In the genomic region with DNA sequence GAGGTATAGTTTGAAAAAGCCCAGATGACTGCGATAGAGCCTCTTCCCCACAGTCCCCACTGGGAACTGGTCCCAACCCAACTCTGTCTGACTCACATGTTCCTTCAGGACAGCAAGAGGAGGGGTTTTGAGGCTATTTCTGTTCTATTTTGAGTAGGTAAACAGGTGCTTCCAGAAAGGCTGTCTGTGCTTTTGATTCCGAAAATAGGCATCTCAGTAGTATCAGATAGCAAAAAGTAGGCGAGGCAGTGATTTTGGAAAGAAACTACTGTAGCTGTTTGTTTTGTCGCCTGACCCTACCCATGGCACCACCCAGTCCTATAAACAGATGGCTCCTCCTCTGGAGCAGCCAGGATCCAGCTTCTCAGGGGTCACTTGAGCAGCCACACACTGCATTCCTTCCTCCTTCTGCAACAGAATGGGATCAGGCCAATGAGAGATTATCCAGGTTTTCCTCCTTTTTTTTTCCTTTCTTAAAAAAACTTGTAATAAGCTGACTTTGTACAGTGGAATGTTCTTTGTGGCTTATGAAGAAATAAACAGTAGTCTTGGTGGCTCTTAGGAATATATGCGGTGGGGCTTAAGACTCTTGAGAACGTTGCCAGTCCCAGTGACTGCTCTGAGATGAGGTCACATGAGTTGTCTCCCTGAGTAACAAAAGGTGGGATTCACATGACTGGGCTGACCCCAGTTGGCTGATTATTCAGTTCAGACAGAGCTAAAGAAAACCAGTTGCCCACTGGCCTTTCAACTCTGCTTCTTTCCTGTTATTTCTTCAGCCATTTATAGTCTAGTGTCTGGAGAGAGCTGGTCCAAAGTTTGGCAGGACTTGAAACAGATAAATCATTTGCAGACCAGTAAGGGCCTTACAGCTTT, we compare ENCODE assay signal across 10 cellular contexts.
DNase-seq lines count a peak whose midpoint lies in the region; ATAC-seq and TF ChIP-seq lines count a peak whose summit lies in the region.
"Had no signal": no experiment of that assay in that cellular context is flagged by ENCODE, and none has a peak within 500 bp of the region (broad histone marks: within the 10 kb centered on the region; RNA-seq: fewer than 3 reads in every experiment).

No MANE protein-coding gene starts in this region.

- H3K4me2 ChIP-seq in mammary epithelial cell (ENCODE audit: insufficient read depth, low read depth, low read length): peak overlapping the region; percentile 24

- H3K9me3 ChIP-seq in mammary epithelial cell (replicated peaks; ENCODE audit: insufficient read depth, low read length) (no peaks in the 10 kb centered on the region), tibial artery (no peaks in the 10 kb centered on the region)

- no peaks in the 10 kb centered on the region for H3K79me2 ChIP-seq in mammary epithelial cell (ENCODE audit: insufficient read depth, low read length)

- H2AFZ ChIP-seq in mammary epithelial cell (ENCODE audit: low read depth, low read length): no peak overlapping the region

- intact Hi-C loops in mammary epithelial cell (cut with micrococcal nuclease) (no loop called here), tibial artery (cut with DNase I; ENCODE audit: low total_unique reads) (no loop called here), posterior cingulate gyrus (cut with DNase I) (no loop called here)

- no TSS peak for BruUV-seq in mammary epithelial cell (replicated peaks; lab: Mats Ljungman, UMichigan)

- CTCF ChIA-PET in mammary epithelial cell (lab: Charles Lee; ENCODE audit: low non-redundant PET): no interaction called here

- H3K9ac ChIP-seq in mammary epithelial cell (ENCODE audit: insufficient read depth, low read length): no peak overlapping the region

- H3K4me3 ChIP-seq in mammary epithelial cell (replicated peaks in 1 of 3; ENCODE audit: insufficient read depth in 1 of 3, low read depth in 2 of 3, low read length in 3 of 3): no peak overlapping the region
- peak overlapping the region in 1 of 2 donors; percentile 19 for H3K4me3 ChIP-seq in tibial artery
- H3K4me3 ChIP-seq: SK-N-MC had no signal

- H3K27ac ChIP-seq in mammary epithelial cell (ENCODE audit: insufficient read depth, low read depth, low read length) (no peak overlapping the region), layer of hippocampus (ENCODE audit: low read depth, low read length) (peak overlapping the region; percentile 31), tibial artery (peak overlapping the region; percentile 63 to 80)
- H3K27ac ChIP-seq: SK-N-MC had no signal

- peaks cover 14% of the 10 kb centered on the region for H3K4me1 ChIP-seq in mammary epithelial cell (ENCODE audit: insufficient read depth, low read length)
- H3K4me1 ChIP-seq in tibial artery: peaks cover 0 to 33% (median 12%) of the 10 kb centered on the region in 4 donors

- dilution Hi-C loops in mammary epithelial cell (cut with HindIII; ENCODE audit: low sequenced_read_pairs): no loop called here

- peaks cover 2% of the 10 kb centered on the region for H3K27me3 ChIP-seq in mammary epithelial cell (ENCODE audit: insufficient read depth, low read length)
- no peaks in the 10 kb centered on the region for H3K27me3 ChIP-seq in layer of hippocampus (ENCODE audit: control insufficient read depth, insufficient read depth, low read length)
- no peaks in the 10 kb centered on the region for H3K27me3 ChIP-seq in tibial artery

- 65% methylated on average over 6 of the region's 6 CpGs for WGBS in mammary epithelial cell (ENCODE audit: low coverage, missing lambda C conversion rate)

- no peaks in the 10 kb centered on the region for H4K20me1 ChIP-seq in mammary epithelial cell (ENCODE audit: insufficient read depth, low read length)

- H3K36me3 ChIP-seq in mammary epithelial cell (ENCODE audit: insufficient read depth, low read length): no peaks in the 10 kb centered on the region
- no peaks in the 10 kb centered on the region for H3K36me3 ChIP-seq in tibial artery

- in situ Hi-C loops in mammary epithelial cell (cut with MboI; ENCODE audit: low sequenced_read_pairs in 2 of 2): no loop called here

- TF ChIP-seq CTCF in mammary epithelial cell (conservative IDR thresholded peaks at IDR 0.05 in 1 of 2, IDR thresholded peaks at IDR 0.05 in 1 of 2; ENCODE audit: extremely low read depth in 1 of 2, insufficient read depth in 1 of 2, low read depth in 1 of 2, low read length in 2 of 2) (no peak), tibial artery (IDR thresholded peaks at IDR 0.05) (no peak)

- DNase-seq in HS-5 (ENCODE audit: low read depth) (peak; percentile 96), mammary epithelial cell (peak; percentile 77), tibial artery (peak; percentile 45 to 76), CD1c-positive myeloid dendritic cell (ENCODE audit: extremely low spot score) (no peak), NCI-H2081 (lab: John Stamatoyannopoulos, UW) (no peak), posterior cingulate gyrus (no peak)
- DNase-seq: NCI-H1436 had no signal

- ATAC-seq in GM18502 (IDR thresholded peaks at IDR 0.05; ENCODE audit: poor library complexity, unreplicated experiment): no peak

Comparison
In these comparisons a context has a peak if more than half of its experiments do, and no peak if none do; other contexts are left out.
1. DNase-seq: peak in HS-5 (single experiment), mammary epithelial cell (single experiment) and tibial artery (2 of 2); none in CD1c-positive myeloid dendritic cell (single experiment), NCI-H2081 (0 of 2) and posterior cingulate gyrus (0 of 10).